Comparison of ENCODE assay signal across 2 cellular contexts in the genomic region with DNA sequence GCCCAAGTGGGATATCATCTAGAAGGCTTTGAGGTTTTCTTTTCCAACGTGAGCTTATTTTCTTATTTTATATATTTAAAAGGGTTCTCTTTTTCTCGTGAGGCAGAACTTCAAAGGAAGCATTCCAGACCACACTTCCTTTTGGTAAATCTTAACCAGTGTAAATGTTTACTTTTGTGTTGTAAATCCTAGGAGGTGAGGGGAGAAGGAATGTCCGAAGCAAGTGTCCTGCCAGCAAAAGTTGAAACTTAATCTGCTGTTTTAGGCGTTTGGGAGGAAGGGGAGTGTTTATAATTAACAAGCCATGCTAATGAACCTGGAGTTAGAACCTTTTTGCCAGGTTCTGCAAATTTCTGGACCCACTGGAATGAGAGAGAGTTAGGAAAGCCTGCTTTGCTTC.
A peak's percentile ranks its signal among the peaks of the same experiment; 100 is the strongest.
TF ChIP-seq lines count a peak whose summit lies in the region.

No MANE protein-coding gene starts in this region.

TF ChIP-seq in HEK293, 187 proteins besides CTCF, POLR2A, EP300 and RAD21 (continued from another document):
- TF ChIP-seq, protein P1, sequence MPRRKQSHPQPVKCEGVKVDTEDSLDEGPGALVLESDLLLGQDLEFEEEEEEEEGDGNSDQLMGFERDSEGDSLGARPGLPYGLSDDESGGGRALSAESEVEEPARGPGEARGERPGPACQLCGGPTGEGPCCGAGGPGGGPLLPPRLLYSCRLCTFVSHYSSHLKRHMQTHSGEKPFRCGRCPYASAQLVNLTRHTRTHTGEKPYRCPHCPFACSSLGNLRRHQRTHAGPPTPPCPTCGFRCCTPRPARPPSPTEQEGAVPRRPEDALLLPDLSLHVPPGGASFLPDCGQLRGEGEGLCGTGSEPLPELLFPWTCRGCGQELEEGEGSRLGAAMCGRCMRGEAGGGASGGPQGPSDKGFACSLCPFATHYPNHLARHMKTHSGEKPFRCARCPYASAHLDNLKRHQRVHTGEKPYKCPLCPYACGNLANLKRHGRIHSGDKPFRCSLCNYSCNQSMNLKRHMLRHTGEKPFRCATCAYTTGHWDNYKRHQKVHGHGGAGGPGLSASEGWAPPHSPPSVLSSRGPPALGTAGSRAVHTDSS (tag by site-specific recombination; IDR thresholded peaks at IDR 0.05), result no peak
- TF ChIP-seq ZNF558 (tag by site-specific recombination; IDR thresholded peaks at IDR 0.05), result no peak
- 0 out of 2 replicates have a peak, but pooled peaks have one; percentile 15 for TF ChIP-seq ZNF366 (tag by site-specific recombination; conservative IDR thresholded peaks at IDR 0.05)
- peak; percentile 59 for TF ChIP-seq WT1 (tag by site-specific recombination; IDR thresholded peaks at IDR 0.05)
- TF ChIP-seq ZNF585B (tag by site-specific recombination; IDR thresholded peaks at IDR 0.05), result no peak
- TF ChIP-seq, protein P2, sequence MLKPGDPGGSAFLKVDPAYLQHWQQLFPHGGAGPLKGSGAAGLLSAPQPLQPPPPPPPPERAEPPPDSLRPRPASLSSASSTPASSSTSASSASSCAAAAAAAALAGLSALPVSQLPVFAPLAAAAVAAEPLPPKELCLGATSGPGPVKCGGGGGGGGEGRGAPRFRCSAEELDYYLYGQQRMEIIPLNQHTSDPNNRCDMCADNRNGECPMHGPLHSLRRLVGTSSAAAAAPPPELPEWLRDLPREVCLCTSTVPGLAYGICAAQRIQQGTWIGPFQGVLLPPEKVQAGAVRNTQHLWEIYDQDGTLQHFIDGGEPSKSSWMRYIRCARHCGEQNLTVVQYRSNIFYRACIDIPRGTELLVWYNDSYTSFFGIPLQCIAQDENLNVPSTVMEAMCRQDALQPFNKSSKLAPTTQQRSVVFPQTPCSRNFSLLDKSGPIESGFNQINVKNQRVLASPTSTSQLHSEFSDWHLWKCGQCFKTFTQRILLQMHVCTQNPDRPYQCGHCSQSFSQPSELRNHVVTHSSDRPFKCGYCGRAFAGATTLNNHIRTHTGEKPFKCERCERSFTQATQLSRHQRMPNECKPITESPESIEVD (tag by site-specific recombination; IDR thresholded peaks at IDR 0.05), result 0 out of 2 replicates have a peak, but pooled peaks have one; percentile 25
- TF ChIP-seq, protein P3, sequence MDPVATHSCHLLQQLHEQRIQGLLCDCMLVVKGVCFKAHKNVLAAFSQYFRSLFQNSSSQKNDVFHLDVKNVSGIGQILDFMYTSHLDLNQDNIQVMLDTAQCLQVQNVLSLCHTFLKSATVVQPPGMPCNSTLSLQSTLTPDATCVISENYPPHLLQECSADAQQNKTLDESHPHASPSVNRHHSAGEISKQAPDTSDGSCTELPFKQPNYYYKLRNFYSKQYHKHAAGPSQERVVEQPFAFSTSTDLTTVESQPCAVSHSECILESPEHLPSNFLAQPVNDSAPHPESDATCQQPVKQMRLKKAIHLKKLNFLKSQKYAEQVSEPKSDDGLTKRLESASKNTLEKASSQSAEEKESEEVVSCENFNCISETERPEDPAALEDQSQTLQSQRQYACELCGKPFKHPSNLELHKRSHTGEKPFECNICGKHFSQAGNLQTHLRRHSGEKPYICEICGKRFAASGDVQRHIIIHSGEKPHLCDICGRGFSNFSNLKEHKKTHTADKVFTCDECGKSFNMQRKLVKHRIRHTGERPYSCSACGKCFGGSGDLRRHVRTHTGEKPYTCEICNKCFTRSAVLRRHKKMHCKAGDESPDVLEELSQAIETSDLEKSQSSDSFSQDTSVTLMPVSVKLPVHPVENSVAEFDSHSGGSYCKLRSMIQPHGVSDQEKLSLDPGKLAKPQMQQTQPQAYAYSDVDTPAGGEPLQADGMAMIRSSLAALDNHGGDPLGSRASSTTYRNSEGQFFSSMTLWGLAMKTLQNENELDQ (tag by site-specific recombination; IDR thresholded peaks at IDR 0.05; ENCODE audit: low read depth), result no peak
- no peak for TF ChIP-seq ZNF48 (tag by site-specific recombination; IDR thresholded peaks at IDR 0.05)
- no peak for TF ChIP-seq BCL11A (tag by site-specific recombination; IDR thresholded peaks at IDR 0.05; ENCODE audit: low read depth)
- no peak for TF ChIP-seq ZNF785 (tag by site-specific recombination; IDR thresholded peaks at IDR 0.05)

TF ChIP-seq in HepG2, 621 proteins besides CTCF, POLR2A, EP300 and RAD21 (continued from another document and continues in another):
- TF ChIP-seq, protein P4, sequence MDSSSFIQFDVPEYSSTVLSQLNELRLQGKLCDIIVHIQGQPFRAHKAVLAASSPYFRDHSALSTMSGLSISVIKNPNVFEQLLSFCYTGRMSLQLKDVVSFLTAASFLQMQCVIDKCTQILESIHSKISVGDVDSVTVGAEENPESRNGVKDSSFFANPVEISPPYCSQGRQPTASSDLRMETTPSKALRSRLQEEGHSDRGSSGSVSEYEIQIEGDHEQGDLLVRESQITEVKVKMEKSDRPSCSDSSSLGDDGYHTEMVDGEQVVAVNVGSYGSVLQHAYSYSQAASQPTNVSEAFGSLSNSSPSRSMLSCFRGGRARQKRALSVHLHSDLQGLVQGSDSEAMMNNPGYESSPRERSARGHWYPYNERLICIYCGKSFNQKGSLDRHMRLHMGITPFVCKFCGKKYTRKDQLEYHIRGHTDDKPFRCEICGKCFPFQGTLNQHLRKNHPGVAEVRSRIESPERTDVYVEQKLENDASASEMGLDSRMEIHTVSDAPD (CRISPR knock-in tag; IDR thresholded peaks at IDR 0.05), result no peak; the same call in 1 of the 2 replicates
- TF ChIP-seq ZNF264 (CRISPR knock-in tag; IDR thresholded peaks at IDR 0.05), result 0 out of 2 replicates have a peak, but pooled peaks have one; percentile 44
- no peak for TF ChIP-seq SOX6 (IDR thresholded peaks at IDR 0.05)
- peak; percentile 39; the same call in 1 of the 2 replicates for TF ChIP-seq SOX6 (CRISPR knock-in tag; IDR thresholded peaks at IDR 0.05)
- TF ChIP-seq SOX13 (IDR thresholded peaks at IDR 0.05), result no peak
- peak in 1 of 2 experiments; percentile 19; a peak in 1 of 4 replicates for TF ChIP-seq SOX13 (CRISPR knock-in tag; conservative IDR thresholded peaks at IDR 0.05 in 1 of 2, IDR thresholded peaks at IDR 0.05 in 1 of 2)
- no peak for TF ChIP-seq NFIB (CRISPR knock-in tag; IDR thresholded peaks at IDR 0.05; ENCODE audit: borderline replicate concordance)
- TF ChIP-seq ISL2 (CRISPR knock-in tag; IDR thresholded peaks at IDR 0.05), result peak; percentile 68
- TF ChIP-seq HOXA5 (CRISPR knock-in tag; IDR thresholded peaks at IDR 0.05), result 0 out of 2 replicates have a peak, but pooled peaks have one; percentile 42
- peak; percentile 18; the same call in 1 of the 2 replicates for TF ChIP-seq SOX5 (CRISPR knock-in tag; IDR thresholded peaks at IDR 0.05; ENCODE audit: borderline replicate concordance)
- TF ChIP-seq ZNF263 (CRISPR knock-in tag; IDR thresholded peaks at IDR 0.05), result peak; percentile 49; the same call in 1 of the 2 replicates
- TF ChIP-seq NKX3-1 (CRISPR knock-in tag; IDR thresholded peaks at IDR 0.05), result 0 out of 2 replicates have a peak, but pooled peaks have one; percentile 48
- no peak for TF ChIP-seq ZNF841 (CRISPR knock-in tag; IDR thresholded peaks at IDR 0.05; ENCODE audit: borderline replicate concordance)
- peak; percentile 65; the same call in 1 of the 2 replicates for TF ChIP-seq GFI1 (CRISPR knock-in tag; IDR thresholded peaks at IDR 0.05; ENCODE audit: borderline replicate concordance)
- TF ChIP-seq, protein P5, sequence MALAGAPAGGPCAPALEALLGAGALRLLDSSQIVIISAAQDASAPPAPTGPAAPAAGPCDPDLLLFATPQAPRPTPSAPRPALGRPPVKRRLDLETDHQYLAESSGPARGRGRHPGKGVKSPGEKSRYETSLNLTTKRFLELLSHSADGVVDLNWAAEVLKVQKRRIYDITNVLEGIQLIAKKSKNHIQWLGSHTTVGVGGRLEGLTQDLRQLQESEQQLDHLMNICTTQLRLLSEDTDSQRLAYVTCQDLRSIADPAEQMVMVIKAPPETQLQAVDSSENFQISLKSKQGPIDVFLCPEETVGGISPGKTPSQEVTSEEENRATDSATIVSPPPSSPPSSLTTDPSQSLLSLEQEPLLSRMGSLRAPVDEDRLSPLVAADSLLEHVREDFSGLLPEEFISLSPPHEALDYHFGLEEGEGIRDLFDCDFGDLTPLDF (CRISPR knock-in tag; IDR thresholded peaks at IDR 0.05), result 0 out of 2 replicates have a peak, but pooled peaks have one; percentile 28
- no peak for TF ChIP-seq ZSCAN31 (CRISPR knock-in tag; IDR thresholded peaks at IDR 0.05; ENCODE audit: low read depth)
- 0 out of 4 replicates have a peak, but pooled peaks of 1 of the 2 experiments have one; percentile 38 for TF ChIP-seq KLF16 (CRISPR knock-in tag; IDR thresholded peaks at IDR 0.05)
- TF ChIP-seq FOXJ3 (CRISPR knock-in tag; IDR thresholded peaks at IDR 0.05; ENCODE audit: borderline replicate concordance), result 0 out of 2 replicates have a peak, but pooled peaks have one; percentile 29
- no peak for TF ChIP-seq RNF2 (conservative IDR thresholded peaks at IDR 0.05; ENCODE audit: low read depth)
- TF ChIP-seq CHD2 (IDR thresholded peaks at IDR 0.05; ENCODE audit: low read depth, low read length), result no peak
- peak; percentile 39; the same call in 1 of the 2 replicates for TF ChIP-seq FOXA3 (CRISPR knock-in tag; IDR thresholded peaks at IDR 0.05)
- no peak for TF ChIP-seq ZNF883 (CRISPR knock-in tag; IDR thresholded peaks at IDR 0.05; ENCODE audit: not compliant biosample characterization)
- no peak for TF ChIP-seq PAWR (CRISPR knock-in tag; IDR thresholded peaks at IDR 0.05; ENCODE audit: borderline replicate concordance)
- no peak for TF ChIP-seq ZNF224 (CRISPR knock-in tag; IDR thresholded peaks at IDR 0.05)
- no peak for TF ChIP-seq ZFP1 (CRISPR knock-in tag; IDR thresholded peaks at IDR 0.05)
- TF ChIP-seq ZNF772 (CRISPR knock-in tag; IDR thresholded peaks at IDR 0.05), result no peak
- TF ChIP-seq, protein P6, sequence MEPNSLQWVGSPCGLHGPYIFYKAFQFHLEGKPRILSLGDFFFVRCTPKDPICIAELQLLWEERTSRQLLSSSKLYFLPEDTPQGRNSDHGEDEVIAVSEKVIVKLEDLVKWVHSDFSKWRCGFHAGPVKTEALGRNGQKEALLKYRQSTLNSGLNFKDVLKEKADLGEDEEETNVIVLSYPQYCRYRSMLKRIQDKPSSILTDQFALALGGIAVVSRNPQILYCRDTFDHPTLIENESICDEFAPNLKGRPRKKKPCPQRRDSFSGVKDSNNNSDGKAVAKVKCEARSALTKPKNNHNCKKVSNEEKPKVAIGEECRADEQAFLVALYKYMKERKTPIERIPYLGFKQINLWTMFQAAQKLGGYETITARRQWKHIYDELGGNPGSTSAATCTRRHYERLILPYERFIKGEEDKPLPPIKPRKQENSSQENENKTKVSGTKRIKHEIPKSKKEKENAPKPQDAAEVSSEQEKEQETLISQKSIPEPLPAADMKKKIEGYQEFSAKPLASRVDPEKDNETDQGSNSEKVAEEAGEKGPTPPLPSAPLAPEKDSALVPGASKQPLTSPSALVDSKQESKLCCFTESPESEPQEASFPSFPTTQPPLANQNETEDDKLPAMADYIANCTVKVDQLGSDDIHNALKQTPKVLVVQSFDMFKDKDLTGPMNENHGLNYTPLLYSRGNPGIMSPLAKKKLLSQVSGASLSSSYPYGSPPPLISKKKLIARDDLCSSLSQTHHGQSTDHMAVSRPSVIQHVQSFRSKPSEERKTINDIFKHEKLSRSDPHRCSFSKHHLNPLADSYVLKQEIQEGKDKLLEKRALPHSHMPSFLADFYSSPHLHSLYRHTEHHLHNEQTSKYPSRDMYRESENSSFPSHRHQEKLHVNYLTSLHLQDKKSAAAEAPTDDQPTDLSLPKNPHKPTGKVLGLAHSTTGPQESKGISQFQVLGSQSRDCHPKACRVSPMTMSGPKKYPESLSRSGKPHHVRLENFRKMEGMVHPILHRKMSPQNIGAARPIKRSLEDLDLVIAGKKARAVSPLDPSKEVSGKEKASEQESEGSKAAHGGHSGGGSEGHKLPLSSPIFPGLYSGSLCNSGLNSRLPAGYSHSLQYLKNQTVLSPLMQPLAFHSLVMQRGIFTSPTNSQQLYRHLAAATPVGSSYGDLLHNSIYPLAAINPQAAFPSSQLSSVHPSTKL (CRISPR knock-in tag; IDR thresholded peaks at IDR 0.05), result peak; percentile 58
- no peak for TF ChIP-seq ZNF225 (CRISPR knock-in tag; IDR thresholded peaks at IDR 0.05)
- TF ChIP-seq, protein P7, sequence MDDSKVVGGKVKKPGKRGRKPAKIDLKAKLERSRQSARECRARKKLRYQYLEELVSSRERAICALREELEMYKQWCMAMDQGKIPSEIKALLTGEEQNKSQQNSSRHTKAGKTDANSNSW (CRISPR knock-in tag; IDR thresholded peaks at IDR 0.05; ENCODE audit: borderline replicate concordance), result no peak
- TF ChIP-seq, protein P8, sequence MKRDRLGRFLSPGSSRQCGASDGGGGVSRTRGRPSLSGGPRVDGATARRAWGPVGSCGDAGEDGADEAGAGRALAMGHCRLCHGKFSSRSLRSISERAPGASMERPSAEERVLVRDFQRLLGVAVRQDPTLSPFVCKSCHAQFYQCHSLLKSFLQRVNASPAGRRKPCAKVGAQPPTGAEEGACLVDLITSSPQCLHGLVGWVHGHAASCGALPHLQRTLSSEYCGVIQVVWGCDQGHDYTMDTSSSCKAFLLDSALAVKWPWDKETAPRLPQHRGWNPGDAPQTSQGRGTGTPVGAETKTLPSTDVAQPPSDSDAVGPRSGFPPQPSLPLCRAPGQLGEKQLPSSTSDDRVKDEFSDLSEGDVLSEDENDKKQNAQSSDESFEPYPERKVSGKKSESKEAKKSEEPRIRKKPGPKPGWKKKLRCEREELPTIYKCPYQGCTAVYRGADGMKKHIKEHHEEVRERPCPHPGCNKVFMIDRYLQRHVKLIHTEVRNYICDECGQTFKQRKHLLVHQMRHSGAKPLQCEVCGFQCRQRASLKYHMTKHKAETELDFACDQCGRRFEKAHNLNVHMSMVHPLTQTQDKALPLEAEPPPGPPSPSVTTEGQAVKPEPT (CRISPR knock-in tag; IDR thresholded peaks at IDR 0.05; ENCODE audit: low read depth), result no peak
- TF ChIP-seq TEAD3 (CRISPR knock-in tag; optimal IDR thresholded peaks at IDR 0.05; ENCODE audit: borderline replicate concordance), result peak; percentile 39
- peak; percentile 56; the same call in 1 of the 2 replicates for TF ChIP-seq NCOA2 (CRISPR knock-in tag; IDR thresholded peaks at IDR 0.05)
- TF ChIP-seq PHF21A (CRISPR knock-in tag; IDR thresholded peaks at IDR 0.05), result 0 out of 2 replicates have a peak, but pooled peaks have one; percentile 32
- TF ChIP-seq, protein P9, sequence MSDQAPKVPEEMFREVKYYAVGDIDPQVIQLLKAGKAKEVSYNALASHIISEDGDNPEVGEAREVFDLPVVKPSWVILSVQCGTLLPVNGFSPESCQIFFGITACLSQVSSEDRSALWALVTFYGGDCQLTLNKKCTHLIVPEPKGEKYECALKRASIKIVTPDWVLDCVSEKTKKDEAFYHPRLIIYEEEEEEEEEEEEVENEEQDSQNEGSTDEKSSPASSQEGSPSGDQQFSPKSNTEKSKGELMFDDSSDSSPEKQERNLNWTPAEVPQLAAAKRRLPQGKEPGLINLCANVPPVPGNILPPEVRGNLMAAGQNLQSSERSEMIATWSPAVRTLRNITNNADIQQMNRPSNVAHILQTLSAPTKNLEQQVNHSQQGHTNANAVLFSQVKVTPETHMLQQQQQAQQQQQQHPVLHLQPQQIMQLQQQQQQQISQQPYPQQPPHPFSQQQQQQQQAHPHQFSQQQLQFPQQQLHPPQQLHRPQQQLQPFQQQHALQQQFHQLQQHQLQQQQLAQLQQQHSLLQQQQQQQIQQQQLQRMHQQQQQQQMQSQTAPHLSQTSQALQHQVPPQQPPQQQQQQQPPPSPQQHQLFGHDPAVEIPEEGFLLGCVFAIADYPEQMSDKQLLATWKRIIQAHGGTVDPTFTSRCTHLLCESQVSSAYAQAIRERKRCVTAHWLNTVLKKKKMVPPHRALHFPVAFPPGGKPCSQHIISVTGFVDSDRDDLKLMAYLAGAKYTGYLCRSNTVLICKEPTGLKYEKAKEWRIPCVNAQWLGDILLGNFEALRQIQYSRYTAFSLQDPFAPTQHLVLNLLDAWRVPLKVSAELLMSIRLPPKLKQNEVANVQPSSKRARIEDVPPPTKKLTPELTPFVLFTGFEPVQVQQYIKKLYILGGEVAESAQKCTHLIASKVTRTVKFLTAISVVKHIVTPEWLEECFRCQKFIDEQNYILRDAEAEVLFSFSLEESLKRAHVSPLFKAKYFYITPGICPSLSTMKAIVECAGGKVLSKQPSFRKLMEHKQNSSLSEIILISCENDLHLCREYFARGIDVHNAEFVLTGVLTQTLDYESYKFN (CRISPR knock-in tag; conservative IDR thresholded peaks at IDR 0.05), result peak; percentile 38
- 0 out of 2 replicates have a peak, but pooled peaks have one; percentile 27 for TF ChIP-seq SALL2 (CRISPR knock-in tag; IDR thresholded peaks at IDR 0.05)
- TF ChIP-seq ZSCAN22 (CRISPR knock-in tag; IDR thresholded peaks at IDR 0.05), result no peak
